1 cellular context compared by ENCODE assay signal in the genomic region with DNA sequence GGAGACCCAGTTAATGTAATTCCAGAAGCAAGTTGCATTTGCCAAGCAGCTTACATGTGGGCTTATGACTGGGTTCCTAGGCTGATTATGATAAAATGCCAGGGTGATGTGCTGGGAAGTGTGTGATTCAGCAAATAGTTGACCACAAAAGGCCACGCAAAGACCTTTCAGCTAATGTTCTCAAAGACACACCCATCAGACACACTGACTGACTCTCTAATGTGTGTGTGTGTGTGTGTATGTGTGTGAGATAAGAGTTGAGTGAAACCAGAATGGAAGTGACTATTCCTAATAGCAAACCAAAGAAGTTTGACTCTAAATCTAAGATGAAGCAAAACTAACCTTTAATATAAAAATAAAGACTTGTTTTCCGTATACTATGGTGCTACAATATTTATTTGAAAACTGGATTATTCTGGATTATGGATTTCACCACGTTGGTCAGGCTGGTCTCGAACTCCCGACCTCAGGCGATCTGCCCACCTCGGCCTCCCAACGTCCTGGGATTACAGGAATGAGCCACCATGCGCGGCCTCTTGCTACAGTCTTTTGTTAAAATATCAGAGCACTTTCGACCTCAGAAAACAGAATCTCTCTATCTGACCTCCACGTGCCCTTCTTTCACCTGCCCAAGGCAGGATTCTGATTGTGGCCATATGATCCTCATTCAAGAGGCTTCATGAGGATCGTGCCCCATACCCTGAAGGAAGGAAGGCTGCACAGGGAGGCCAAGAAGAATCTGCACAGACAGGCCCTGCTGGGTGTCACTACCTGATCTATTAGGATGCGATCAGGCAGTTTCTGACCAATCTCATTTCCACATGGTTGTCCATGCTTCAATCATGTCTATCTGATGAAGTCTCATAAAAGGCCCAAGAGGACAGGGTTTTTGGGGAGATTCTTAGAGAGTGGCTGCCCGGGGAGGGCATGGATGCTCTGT.
TF ChIP-seq lines count a peak whose summit lies in the region.

No MANE protein-coding gene starts in this region.

TF ChIP-seq in K562, 482 proteins besides CTCF, POLR2A, EP300 and RAD21 (continued from another document and continues in another):
- TF ChIP-seq, protein P1, sequence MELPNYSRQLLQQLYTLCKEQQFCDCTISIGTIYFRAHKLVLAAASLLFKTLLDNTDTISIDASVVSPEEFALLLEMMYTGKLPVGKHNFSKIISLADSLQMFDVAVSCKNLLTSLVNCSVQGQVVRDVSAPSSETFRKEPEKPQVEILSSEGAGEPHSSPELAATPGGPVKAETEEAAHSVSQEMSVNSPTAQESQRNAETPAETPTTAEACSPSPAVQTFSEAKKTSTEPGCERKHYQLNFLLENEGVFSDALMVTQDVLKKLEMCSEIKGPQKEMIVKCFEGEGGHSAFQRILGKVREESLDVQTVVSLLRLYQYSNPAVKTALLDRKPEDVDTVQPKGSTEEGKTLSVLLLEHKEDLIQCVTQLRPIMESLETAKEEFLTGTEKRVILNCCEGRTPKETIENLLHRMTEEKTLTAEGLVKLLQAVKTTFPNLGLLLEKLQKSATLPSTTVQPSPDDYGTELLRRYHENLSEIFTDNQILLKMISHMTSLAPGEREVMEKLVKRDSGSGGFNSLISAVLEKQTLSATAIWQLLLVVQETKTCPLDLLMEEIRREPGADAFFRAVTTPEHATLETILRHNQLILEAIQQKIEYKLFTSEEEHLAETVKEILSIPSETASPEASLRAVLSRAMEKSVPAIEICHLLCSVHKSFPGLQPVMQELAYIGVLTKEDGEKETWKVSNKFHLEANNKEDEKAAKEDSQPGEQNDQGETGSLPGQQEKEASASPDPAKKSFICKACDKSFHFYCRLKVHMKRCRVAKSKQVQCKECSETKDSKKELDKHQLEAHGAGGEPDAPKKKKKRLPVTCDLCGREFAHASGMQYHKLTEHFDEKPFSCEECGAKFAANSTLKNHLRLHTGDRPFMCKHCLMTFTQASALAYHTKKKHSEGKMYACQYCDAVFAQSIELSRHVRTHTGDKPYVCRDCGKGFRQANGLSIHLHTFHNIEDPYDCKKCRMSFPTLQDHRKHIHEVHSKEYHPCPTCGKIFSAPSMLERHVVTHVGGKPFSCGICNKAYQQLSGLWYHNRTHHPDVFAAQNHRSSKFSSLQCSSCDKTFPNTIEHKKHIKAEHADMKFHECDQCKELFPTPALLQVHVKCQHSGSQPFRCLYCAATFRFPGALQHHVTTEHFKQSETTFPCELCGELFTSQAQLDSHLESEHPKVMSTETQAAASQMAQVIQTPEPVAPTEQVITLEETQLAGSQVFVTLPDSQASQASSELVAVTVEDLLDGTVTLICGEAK (IDR thresholded peaks at IDR 0.05) = no peak
- TF ChIP-seq, protein P1 (CRISPR knock-in tag; IDR thresholded peaks at IDR 0.05) = no peak
- TF ChIP-seq, protein P2, sequence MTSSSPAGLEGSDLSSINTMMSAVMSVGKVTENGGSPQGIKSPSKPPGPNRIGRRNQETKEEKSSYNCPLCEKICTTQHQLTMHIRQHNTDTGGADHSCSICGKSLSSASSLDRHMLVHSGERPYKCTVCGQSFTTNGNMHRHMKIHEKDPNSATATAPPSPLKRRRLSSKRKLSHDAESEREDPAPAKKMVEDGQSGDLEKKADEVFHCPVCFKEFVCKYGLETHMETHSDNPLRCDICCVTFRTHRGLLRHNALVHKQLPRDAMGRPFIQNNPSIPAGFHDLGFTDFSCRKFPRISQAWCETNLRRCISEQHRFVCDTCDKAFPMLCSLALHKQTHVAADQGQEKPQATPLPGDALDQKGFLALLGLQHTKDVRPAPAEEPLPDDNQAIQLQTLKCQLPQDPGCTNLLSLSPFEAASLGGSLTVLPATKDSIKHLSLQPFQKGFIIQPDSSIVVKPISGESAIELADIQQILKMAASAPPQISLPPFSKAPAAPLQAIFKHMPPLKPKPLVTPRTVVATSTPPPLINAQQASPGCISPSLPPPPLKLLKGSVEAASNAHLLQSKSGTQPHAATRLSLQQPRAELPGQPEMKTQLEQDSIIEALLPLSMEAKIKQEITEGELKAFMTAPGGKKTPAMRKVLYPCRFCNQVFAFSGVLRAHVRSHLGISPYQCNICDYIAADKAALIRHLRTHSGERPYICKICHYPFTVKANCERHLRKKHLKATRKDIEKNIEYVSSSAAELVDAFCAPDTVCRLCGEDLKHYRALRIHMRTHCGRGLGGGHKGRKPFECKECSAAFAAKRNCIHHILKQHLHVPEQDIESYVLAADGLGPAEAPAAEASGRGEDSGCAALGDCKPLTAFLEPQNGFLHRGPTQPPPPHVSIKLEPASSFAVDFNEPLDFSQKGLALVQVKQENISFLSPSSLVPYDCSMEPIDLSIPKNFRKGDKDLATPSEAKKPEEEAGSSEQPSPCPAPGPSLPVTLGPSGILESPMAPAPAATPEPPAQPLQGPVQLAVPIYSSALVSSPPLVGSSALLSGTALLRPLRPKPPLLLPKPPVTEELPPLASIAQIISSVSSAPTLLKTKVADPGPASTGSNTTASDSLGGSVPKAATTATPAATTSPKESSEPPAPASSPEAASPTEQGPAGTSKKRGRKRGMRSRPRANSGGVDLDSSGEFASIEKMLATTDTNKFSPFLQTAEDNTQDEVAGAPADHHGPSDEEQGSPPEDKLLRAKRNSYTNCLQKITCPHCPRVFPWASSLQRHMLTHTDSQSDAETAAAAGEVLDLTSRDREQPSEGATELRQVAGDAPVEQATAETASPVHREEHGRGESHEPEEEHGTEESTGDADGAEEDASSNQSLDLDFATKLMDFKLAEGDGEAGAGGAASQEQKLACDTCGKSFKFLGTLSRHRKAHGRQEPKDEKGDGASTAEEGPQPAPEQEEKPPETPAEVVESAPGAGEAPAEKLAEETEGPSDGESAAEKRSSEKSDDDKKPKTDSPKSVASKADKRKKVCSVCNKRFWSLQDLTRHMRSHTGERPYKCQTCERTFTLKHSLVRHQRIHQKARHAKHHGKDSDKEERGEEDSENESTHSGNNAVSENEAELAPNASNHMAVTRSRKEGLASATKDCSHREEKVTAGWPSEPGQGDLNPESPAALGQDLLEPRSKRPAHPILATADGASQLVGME (CRISPR knock-in tag; IDR thresholded peaks at IDR 0.05) = no peak
- TF ChIP-seq NR2C2 (CRISPR knock-in tag; IDR thresholded peaks at IDR 0.05) (no peak), NR2C2 (tag; IDR thresholded peaks at IDR 0.05) (peak; percentile 74), ZNF57 (CRISPR knock-in tag; IDR thresholded peaks at IDR 0.05) (no peak), ZNF41 (CRISPR knock-in tag; conservative IDR thresholded peaks at IDR 0.05) (no peak), RFX7 (CRISPR knock-in tag; IDR thresholded peaks at IDR 0.05) (no peak), GMEB1 (CRISPR knock-in tag; IDR thresholded peaks at IDR 0.05) (no peak), FOXJ2 (tag; IDR thresholded peaks at IDR 0.05) (no peak), IRF1 (CRISPR knock-in tag; IDR thresholded peaks at IDR 0.05; ENCODE audit: borderline replicate concordance) (no peak), HES1 (IDR thresholded peaks at IDR 0.05; ENCODE audit: low read depth) (peak; percentile 99), ARNT (IDR thresholded peaks at IDR 0.05) (peak; percentile 69 to 92; a peak in 3 of 4 replicates), GTF2A2 (tag; IDR thresholded peaks at IDR 0.05) (no peak), ZNF436 (CRISPR knock-in tag; IDR thresholded peaks at IDR 0.05) (no peak), ZFP36 (IDR thresholded peaks at IDR 0.05; ENCODE audit: low read depth, low read length, partially characterized antibody) (no peak), SREBF2 (CRISPR knock-in tag; IDR thresholded peaks at IDR 0.05) (no peak), BRF1 (IDR thresholded peaks at IDR 0.05; ENCODE audit: borderline replicate concordance, extremely low read depth, insufficient read length) (no peak), CBX3 (IDR thresholded peaks at IDR 0.05; ENCODE audit: borderline replicate concordance in 1 of 2, low read length in 2 of 2) (peak in 1 of 2 experiments; percentile 77; a peak in 2 of 3 replicates), POU5F1 (IDR thresholded peaks at IDR 0.05; ENCODE audit: borderline replicate concordance, low read depth, low read length, partially characterized antibody) (no peak), NR2F6 (CRISPR knock-in tag; IDR thresholded peaks at IDR 0.05) (no peak), ZNF785 (CRISPR knock-in tag; IDR thresholded peaks at IDR 0.05) (no peak), YY1 (IDR thresholded peaks at IDR 0.05; ENCODE audit: borderline replicate concordance in 1 of 3, control insufficient read depth in 1 of 3, extremely low read depth in 1 of 3, insufficient read depth in 3 of 3, insufficient read length in 1 of 3, insufficient replicate concordance in 2 of 3, low read depth in 1 of 3, low read length in 2 of 3) (no peak), ZNF24 (IDR thresholded peaks at IDR 0.05) (0 out of 2 replicates have a peak, but pooled peaks have one; percentile 13), BCL6 (CRISPR knock-in tag; IDR thresholded peaks at IDR 0.05) (no peak), FOXA3 (CRISPR knock-in tag; conservative IDR thresholded peaks at IDR 0.05 in 1 of 2, IDR thresholded peaks at IDR 0.05 in 1 of 2) (no peak), NUFIP1 (IDR thresholded peaks at IDR 0.05; ENCODE audit: partially characterized antibody) (no peak), RNF219 (CRISPR knock-in tag; IDR thresholded peaks at IDR 0.05) (no peak)
- TF ChIP-seq, protein P3, sequence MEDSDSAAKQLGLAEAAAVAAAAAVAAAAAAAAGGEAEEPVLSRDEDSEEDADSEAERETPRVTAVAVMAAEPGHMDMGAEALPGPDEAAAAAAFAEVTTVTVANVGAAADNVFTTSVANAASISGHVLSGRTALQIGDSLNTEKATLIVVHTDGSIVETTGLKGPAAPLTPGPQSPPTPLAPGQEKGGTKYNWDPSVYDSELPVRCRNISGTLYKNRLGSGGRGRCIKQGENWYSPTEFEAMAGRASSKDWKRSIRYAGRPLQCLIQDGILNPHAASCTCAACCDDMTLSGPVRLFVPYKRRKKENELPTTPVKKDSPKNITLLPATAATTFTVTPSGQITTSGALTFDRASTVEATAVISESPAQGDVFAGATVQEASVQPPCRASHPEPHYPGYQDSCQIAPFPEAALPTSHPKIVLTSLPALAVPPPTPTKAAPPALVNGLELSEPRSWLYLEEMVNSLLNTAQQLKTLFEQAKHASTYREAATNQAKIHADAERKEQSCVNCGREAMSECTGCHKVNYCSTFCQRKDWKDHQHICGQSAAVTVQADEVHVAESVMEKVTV (CRISPR knock-in tag; IDR thresholded peaks at IDR 0.05) = no peak
